In the genomic region with DNA sequence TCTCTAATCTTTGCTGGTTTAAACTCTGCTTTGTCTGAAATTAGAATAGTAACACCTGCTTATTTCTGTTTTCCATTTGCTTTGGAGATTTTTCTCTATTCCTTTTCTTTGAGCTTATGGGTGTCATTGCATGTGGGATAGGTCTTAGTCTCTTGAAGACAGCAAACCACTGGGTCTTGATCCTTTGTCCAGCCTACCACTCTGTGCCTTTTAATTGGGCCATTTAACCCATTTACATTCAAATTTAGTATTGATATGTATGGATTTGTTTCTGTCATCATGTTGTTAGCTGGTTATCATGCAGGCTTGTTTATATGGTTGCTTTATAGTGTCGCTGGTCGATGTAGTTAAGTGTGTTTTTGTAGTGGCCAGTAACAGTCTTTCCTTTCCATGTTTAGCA, we compare ENCODE assay signal across 11 cellular contexts.
"Had no signal": no experiment of that assay in that cellular context is flagged by ENCODE, and none has a peak within 500 bp of the region (broad histone marks: within the 10 kb centered on the region; RNA-seq: fewer than 3 reads in every experiment).

No MANE protein-coding gene starts in this region.

- ATAC-seq: GM23338, HCT116 had no signal

- H3K4me1 ChIP-seq: HAP-1 had no signal

- H3K4me2 ChIP-seq: GM23338 had no signal

- H2AFZ ChIP-seq: GM23248, GM23338 had no signal

- H3K9ac ChIP-seq: GM23248 had no signal

- H3K36me3 ChIP-seq: HAP-1 had no signal

- H3K27ac ChIP-seq: GM23248 had no signal

- FAIRE-seq: H1, H54 had no signal

- H3K4me3 ChIP-seq: GM23248, GM23338, HAP-1 had no signal

- DNase-seq: GM23248, GOT3, H7, H9, HCEC 1CT, HFFc6 had no signal

- H3K9me3 ChIP-seq: HAP-1 had no signal
